14 cellular contexts compared by ENCODE assay signal in the genomic region with DNA sequence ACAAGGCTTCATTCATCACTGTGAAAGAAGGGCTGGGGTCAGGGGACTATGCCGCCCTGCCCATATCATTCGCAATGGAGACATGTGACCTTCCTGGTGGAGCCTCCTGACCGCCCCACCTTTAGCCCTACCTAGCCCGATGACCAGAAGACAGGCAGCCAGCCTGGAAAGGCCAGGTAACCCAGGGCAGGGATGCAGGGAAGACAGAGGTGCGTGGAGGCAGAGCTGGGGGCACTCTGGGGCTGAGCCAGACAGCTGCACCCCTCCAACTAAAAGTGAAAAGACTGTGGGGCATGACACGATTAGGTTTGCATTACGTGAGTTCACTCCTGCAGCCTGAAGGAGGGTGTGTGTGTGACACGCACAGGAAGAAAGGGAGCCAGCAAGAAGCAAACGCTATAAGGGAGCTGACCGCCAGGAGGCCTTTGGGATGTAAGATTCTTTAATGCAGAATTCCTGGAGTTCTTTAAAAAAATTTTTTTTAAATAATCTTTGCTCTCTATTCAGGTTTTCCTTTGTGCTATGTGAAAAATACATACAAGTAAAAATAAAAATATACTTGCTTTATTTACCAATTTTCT. TPM values are rescaled to one million over a fixed set of nuclear protein-coding genes. Genes with fewer than 3 reads are reported as not detected.
DNase-seq lines count a peak whose midpoint lies in the region; ATAC-seq and TF ChIP-seq lines count a peak whose summit lies in the region.
"Had no signal": no experiment of that assay in that cellular context is flagged by ENCODE, and none has a peak within 500 bp of the region (broad histone marks: within the 10 kb centered on the region; RNA-seq: fewer than 3 reads in every experiment).

No MANE protein-coding gene starts in this region.

- peaks cover 27% of the 10 kb centered on the region for H3K27me3 ChIP-seq in H7 (ENCODE audit: control insufficient read depth, insufficient read depth, low read length)
- H3K27me3 ChIP-seq in RWPE2 (ENCODE audit: insufficient read depth, poor library complexity, severe bottlenecking): peaks cover 3% of the 10 kb centered on the region
- no peaks in the 10 kb centered on the region for H3K27me3 ChIP-seq in gastrocnemius medialis
- peaks cover 0 to 26% (median 0%) of the 10 kb centered on the region in 4 donors for H3K27me3 ChIP-seq in esophagus squamous epithelium
- H3K27me3 ChIP-seq: adrenal gland had no signal

- CTCF ChIA-PET in GM10248 (lab: Yijun Ruan, JAX): interaction anchor here (0.9 to 1.5 kb wide), 3 partner anchors 9 to 22 kb away, joined by 3 to 4 read pairs (median 4); no protein-coding TSS in a partner anchor

- H3K27ac ChIP-seq in RWPE2 (ENCODE audit: poor library complexity, severe bottlenecking): no peak overlapping the region
- H3K27ac ChIP-seq in gastrocnemius medialis: peak overlapping the region; percentile 66 to 78 (median 74)
- H3K27ac ChIP-seq in esophagus squamous epithelium: peak overlapping the region in 2 of 4 donors; percentile 2 to 36

- no peaks in the 10 kb centered on the region for H3K36me3 ChIP-seq in H7 (replicated peaks; ENCODE audit: control insufficient read depth, insufficient read depth, low read length)
- peaks cover 16% of the 10 kb centered on the region; the same call in 1 of the 2 replicates for H3K36me3 ChIP-seq in RWPE2 (ENCODE audit: low read depth)
- H3K36me3 ChIP-seq in gastrocnemius medialis: peaks cover 0 to 13% of the 10 kb centered on the region in 2 donors
- peaks cover 0 to 54% (median 4%) of the 10 kb centered on the region in 3 donors for H3K36me3 ChIP-seq in esophagus squamous epithelium

- H3K9me3 ChIP-seq in RWPE2 (ENCODE audit: severe bottlenecking): no peaks in the 10 kb centered on the region
- no peaks in the 10 kb centered on the region for H3K9me3 ChIP-seq in gastrocnemius medialis
- no peaks in the 10 kb centered on the region for H3K9me3 ChIP-seq in esophagus squamous epithelium
- H3K9me3 ChIP-seq: adrenal gland had no signal

- in situ Hi-C loops in gastrocnemius medialis (cut with MboI; ENCODE audit: low sequenced_read_pairs in 4 of 4): no loop called here

- intact Hi-C loops in gastrocnemius medialis (cut with DNase I; ENCODE audit: low total_unique reads): loop anchor here (2.0 kb wide), 1 partner anchor 43 kb away; no protein-coding TSS in a partner anchor
- intact Hi-C loops in esophagus squamous epithelium (cut with DNase I): no loop called here

- H3K4me1 ChIP-seq in RWPE2 (ENCODE audit: insufficient read depth, poor library complexity, severe bottlenecking) (no peaks in the 10 kb centered on the region), gastrocnemius medialis (peaks cover 63 to 65% of the 10 kb centered on the region in 2 donors), esophagus squamous epithelium (peaks cover 20 to 41% (median 23%) of the 10 kb centered on the region in 3 donors)

- H3K4me3 ChIP-seq in H7 (ENCODE audit: insufficient read depth, low read depth, low read length) (no peak overlapping the region), RWPE2 (ENCODE audit: severe bottlenecking) (no peak overlapping the region), epithelial cell of esophagus (ENCODE audit: low read length) (no peak overlapping the region), gastrocnemius medialis (no peak overlapping the region), esophagus squamous epithelium (no peak overlapping the region)
- H3K4me3 ChIP-seq: adrenal gland had no signal

- TF ChIP-seq CTCF in RWPE2 (IDR thresholded peaks at IDR 0.05; ENCODE audit: poor library complexity, severe bottlenecking): no peak
- peak; percentile 24 for TF ChIP-seq CTCF in epithelial cell of esophagus (IDR thresholded peaks at IDR 0.05; ENCODE audit: insufficient read depth, low read depth, low read length, missing control alignments)
- no peak for TF ChIP-seq CTCF in gastrocnemius medialis (IDR thresholded peaks at IDR 0.05 in 4 of 5, conservative IDR thresholded peaks at IDR 0.05 in 1 of 5)
- TF ChIP-seq CTCF in esophagus squamous epithelium (IDR thresholded peaks at IDR 0.05): no peak
- TF ChIP-seq CTCF in GM10248 (IDR thresholded peaks at IDR 0.05; ENCODE audit: control extremely low read depth, extremely low read depth, low read depth, missing control alignments): no peak

- DNase-seq in H7 (peak; percentile 72), RWPE2 (ENCODE audit: low spot score) (peak; percentile 33), epithelial cell of esophagus (ENCODE audit: low read depth) (no peak), gastrocnemius medialis (peak in 1 of 2 donors; percentile 10), esophagus squamous epithelium (lab: John Stamatoyannopoulos, UW) (no peak), GM10248 (ENCODE audit: extremely low spot score) (no peak)
- DNase-seq: activated CD4-positive, alpha-beta T cell treated with anti-CD3 and anti-CD28 coated beads for 1 hour; CD4-positive, alpha-beta T cell; foreskin fibroblast; HCEC 1CT; immature natural killer cell; stimulated activated naive CD4-positive, alpha-beta T cell had no signal

- no peak for TF ChIP-seq POLR2A in gastrocnemius medialis (IDR thresholded peaks at IDR 0.05)
- TF ChIP-seq POLR2A in esophagus squamous epithelium (IDR thresholded peaks at IDR 0.05): no peak

- POLR2A ChIA-PET in GM10248 (lab: Yijun Ruan, JAX): no interaction called here

- 78 to 86% methylated on average over 5 to 6 of the region's 10 CpGs for WGBS in esophagus squamous epithelium, 2 donors

- ATAC-seq in RWPE2 (ENCODE audit: low read depth) (no peak), gastrocnemius medialis (no peak), GM21529 (IDR thresholded peaks at IDR 0.05; ENCODE audit: unreplicated experiment) (no peak)

RNA-seq across cellular contexts. Expression of a gene that starts 3.7 kb away (rescaled TPM):
- total RNA-seq in H7 (2014; rRNA removed; shearing (Covaris generic)): 52.2 and 67.4 TPM in 2 replicates
- total RNA-seq in gastrocnemius medialis (10 to 100 TPM; 10.9 to 49.1 (median 27.2) TPM), esophagus squamous epithelium (1 to 10 TPM; 3.1 to 5.1 (median 4.2) TPM)

RNA-seq across cellular contexts. Expression of a gene that starts 40.1 kb away (rescaled TPM):
- total RNA-seq in H7 (2014; rRNA removed; shearing (Covaris generic)): 12.8 and 18.5 TPM in 2 replicates
- total RNA-seq in gastrocnemius medialis: 10 to 100 TPM; 16.6 to 30.1 (median 23.3) TPM
- total RNA-seq in esophagus squamous epithelium: 10 to 100 TPM; 13.3 to 38.3 (median 20.7) TPM

RNA-seq across cellular contexts. Expression of a gene that starts 44.8 kb away (rescaled TPM):
- total RNA-seq in H7 (2014; rRNA removed; shearing (Covaris generic)): 3.6 and 4.8 TPM in 2 replicates
- total RNA-seq in gastrocnemius medialis: 1 to 10 TPM; 4.1 to 7.5 (median 6.7) TPM
- total RNA-seq in esophagus squamous epithelium: 10 to 100 TPM in 2 of 4 donors, 1 to 10 TPM in 2; 6.2 to 28.0 (median 12.0) TPM

Comparison
In these comparisons a context has a peak if more than half of its experiments do, and no peak if none do; other contexts are left out.
1. DNase-seq: peak in H7 (single experiment) and RWPE2 (single experiment); none in epithelial cell of esophagus (single experiment), esophagus squamous epithelium (single experiment) and GM10248 (single experiment).